In the genomic region with DNA sequence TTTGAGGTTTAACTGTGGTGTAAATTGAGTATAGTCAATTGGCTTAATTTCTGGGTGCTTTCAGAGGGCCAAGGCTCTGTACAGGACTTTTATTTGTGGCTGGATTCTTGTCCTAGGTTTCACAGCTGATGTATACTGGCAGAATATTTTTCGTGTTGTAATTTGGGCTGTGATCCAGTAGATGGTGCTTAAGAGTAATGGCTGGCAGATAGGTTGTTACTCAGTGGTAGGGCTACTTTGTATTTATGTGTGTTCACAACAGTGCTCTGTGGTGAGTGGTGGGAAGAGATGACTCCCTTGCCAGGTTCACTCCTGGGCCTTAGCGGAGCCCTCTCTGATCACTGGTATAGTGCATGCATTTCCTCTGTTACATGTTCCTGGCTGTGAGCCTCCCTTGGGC, we compare ENCODE assay signal across 1 cellular context.
TF ChIP-seq lines count a peak whose summit lies in the region.

No MANE protein-coding gene starts in this region.

TF ChIP-seq in GM12878, 131 proteins besides CTCF, POLR2A, EP300 and RAD21 (continued from another document):
- TF ChIP-seq, protein P1, sequence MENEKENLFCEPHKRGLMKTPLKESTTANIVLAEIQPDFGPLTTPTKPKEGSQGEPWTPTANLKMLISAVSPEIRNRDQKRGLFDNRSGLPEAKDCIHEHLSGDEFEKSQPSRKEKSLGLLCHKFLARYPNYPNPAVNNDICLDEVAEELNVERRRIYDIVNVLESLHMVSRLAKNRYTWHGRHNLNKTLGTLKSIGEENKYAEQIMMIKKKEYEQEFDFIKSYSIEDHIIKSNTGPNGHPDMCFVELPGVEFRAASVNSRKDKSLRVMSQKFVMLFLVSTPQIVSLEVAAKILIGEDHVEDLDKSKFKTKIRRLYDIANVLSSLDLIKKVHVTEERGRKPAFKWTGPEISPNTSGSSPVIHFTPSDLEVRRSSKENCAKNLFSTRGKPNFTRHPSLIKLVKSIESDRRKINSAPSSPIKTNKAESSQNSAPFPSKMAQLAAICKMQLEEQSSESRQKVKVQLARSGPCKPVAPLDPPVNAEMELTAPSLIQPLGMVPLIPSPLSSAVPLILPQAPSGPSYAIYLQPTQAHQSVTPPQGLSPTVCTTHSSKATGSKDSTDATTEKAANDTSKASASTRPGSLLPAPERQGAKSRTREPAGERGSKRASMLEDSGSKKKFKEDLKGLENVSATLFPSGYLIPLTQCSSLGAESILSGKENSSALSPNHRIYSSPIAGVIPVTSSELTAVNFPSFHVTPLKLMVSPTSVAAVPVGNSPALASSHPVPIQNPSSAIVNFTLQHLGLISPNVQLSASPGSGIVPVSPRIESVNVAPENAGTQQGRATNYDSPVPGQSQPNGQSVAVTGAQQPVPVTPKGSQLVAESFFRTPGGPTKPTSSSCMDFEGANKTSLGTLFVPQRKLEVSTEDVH (IDR thresholded peaks at IDR 0.05; ENCODE audit: low read depth, partially characterized antibody) = no peak
- TF ChIP-seq YBX1 (IDR thresholded peaks at IDR 0.05) = no peak
- TF ChIP-seq RCOR1 (conservative IDR thresholded peaks at IDR 0.05; ENCODE audit: low read depth, low read length) = no peak
- TF ChIP-seq, protein P2, sequence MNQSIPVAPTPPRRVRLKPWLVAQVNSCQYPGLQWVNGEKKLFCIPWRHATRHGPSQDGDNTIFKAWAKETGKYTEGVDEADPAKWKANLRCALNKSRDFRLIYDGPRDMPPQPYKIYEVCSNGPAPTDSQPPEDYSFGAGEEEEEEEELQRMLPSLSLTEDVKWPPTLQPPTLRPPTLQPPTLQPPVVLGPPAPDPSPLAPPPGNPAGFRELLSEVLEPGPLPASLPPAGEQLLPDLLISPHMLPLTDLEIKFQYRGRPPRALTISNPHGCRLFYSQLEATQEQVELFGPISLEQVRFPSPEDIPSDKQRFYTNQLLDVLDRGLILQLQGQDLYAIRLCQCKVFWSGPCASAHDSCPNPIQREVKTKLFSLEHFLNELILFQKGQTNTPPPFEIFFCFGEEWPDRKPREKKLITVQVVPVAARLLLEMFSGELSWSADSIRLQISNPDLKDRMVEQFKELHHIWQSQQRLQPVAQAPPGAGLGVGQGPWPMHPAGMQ (IDR thresholded peaks at IDR 0.05; ENCODE audit: borderline replicate concordance) = no peak
- TF ChIP-seq RUNX3 (IDR thresholded peaks at IDR 0.05; ENCODE audit: low read length) = no peak
- no peak for TF ChIP-seq PAX8 (IDR thresholded peaks at IDR 0.05)
- no peak for TF ChIP-seq FOXM1 (IDR thresholded peaks at IDR 0.05; ENCODE audit: low read depth, low read length)
- TF ChIP-seq, protein P3, sequence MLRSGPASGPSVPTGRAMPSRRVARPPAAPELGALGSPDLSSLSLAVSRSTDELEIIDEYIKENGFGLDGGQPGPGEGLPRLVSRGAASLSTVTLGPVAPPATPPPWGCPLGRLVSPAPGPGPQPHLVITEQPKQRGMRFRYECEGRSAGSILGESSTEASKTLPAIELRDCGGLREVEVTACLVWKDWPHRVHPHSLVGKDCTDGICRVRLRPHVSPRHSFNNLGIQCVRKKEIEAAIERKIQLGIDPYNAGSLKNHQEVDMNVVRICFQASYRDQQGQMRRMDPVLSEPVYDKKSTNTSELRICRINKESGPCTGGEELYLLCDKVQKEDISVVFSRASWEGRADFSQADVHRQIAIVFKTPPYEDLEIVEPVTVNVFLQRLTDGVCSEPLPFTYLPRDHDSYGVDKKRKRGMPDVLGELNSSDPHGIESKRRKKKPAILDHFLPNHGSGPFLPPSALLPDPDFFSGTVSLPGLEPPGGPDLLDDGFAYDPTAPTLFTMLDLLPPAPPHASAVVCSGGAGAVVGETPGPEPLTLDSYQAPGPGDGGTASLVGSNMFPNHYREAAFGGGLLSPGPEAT (IDR thresholded peaks at IDR 0.05; ENCODE audit: low read depth) = no peak
- TF ChIP-seq ETV6 (conservative IDR thresholded peaks at IDR 0.05 in 1 of 2, IDR thresholded peaks at IDR 0.05 in 1 of 2; ENCODE audit: borderline replicate concordance in 1 of 2, low read depth in 1 of 2) = no peak
- no peak for TF ChIP-seq ZNF217 (IDR thresholded peaks at IDR 0.05)
- no peak for TF ChIP-seq SUZ12 (IDR thresholded peaks at IDR 0.05; ENCODE audit: unreplicated experiment)
- TF ChIP-seq, protein P4, sequence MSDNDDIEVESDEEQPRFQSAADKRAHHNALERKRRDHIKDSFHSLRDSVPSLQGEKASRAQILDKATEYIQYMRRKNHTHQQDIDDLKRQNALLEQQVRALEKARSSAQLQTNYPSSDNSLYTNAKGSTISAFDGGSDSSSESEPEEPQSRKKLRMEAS (IDR thresholded peaks at IDR 0.05; ENCODE audit: low read depth, low read length) = no peak
- TF ChIP-seq, protein P5, sequence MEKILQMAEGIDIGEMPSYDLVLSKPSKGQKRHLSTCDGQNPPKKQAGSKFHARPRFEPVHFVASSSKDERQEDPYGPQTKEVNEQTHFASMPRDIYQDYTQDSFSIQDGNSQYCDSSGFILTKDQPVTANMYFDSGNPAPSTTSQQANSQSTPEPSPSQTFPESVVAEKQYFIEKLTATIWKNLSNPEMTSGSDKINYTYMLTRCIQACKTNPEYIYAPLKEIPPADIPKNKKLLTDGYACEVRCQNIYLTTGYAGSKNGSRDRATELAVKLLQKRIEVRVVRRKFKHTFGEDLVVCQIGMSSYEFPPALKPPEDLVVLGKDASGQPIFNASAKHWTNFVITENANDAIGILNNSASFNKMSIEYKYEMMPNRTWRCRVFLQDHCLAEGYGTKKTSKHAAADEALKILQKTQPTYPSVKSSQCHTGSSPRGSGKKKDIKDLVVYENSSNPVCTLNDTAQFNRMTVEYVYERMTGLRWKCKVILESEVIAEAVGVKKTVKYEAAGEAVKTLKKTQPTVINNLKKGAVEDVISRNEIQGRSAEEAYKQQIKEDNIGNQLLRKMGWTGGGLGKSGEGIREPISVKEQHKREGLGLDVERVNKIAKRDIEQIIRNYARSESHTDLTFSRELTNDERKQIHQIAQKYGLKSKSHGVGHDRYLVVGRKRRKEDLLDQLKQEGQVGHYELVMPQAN (conservative IDR thresholded peaks at IDR 0.05) = no peak
- TF ChIP-seq, protein P6, sequence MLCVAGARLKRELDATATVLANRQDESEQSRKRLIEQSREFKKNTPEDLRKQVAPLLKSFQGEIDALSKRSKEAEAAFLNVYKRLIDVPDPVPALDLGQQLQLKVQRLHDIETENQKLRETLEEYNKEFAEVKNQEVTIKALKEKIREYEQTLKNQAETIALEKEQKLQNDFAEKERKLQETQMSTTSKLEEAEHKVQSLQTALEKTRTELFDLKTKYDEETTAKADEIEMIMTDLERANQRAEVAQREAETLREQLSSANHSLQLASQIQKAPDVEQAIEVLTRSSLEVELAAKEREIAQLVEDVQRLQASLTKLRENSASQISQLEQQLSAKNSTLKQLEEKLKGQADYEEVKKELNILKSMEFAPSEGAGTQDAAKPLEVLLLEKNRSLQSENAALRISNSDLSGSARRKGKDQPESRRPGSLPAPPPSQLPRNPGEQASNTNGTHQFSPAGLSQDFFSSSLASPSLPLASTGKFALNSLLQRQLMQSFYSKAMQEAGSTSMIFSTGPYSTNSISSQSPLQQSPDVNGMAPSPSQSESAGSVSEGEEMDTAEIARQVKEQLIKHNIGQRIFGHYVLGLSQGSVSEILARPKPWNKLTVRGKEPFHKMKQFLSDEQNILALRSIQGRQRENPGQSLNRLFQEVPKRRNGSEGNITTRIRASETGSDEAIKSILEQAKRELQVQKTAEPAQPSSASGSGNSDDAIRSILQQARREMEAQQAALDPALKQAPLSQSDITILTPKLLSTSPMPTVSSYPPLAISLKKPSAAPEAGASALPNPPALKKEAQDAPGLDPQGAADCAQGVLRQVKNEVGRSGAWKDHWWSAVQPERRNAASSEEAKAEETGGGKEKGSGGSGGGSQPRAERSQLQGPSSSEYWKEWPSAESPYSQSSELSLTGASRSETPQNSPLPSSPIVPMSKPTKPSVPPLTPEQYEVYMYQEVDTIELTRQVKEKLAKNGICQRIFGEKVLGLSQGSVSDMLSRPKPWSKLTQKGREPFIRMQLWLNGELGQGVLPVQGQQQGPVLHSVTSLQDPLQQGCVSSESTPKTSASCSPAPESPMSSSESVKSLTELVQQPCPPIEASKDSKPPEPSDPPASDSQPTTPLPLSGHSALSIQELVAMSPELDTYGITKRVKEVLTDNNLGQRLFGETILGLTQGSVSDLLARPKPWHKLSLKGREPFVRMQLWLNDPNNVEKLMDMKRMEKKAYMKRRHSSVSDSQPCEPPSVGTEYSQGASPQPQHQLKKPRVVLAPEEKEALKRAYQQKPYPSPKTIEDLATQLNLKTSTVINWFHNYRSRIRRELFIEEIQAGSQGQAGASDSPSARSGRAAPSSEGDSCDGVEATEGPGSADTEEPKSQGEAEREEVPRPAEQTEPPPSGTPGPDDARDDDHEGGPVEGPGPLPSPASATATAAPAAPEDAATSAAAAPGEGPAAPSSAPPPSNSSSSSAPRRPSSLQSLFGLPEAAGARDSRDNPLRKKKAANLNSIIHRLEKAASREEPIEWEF (IDR thresholded peaks at IDR 0.05; ENCODE audit: insufficient replicate concordance, low read depth, low read length) = no peak
